1 cellular context compared by ENCODE assay signal in genomic region chr16:30778549-30779244, GRCh38.
TF ChIP-seq lines count a peak whose summit lies in the region.

No MANE protein-coding gene starts in this region.

TF ChIP-seq in HepG2, 621 proteins besides CTCF, POLR2A, EP300 and RAD21 (continued from another document and continues in another):
- TF ChIP-seq ZBTB43 (CRISPR knock-in tag; conservative IDR thresholded peaks at IDR 0.05) (no peak), TMF1 (CRISPR knock-in tag; IDR thresholded peaks at IDR 0.05; ENCODE audit: low read depth) (no peak), ZNF383 (CRISPR knock-in tag; IDR thresholded peaks at IDR 0.05; ENCODE audit: borderline replicate concordance) (no peak), MLLT10 (CRISPR knock-in tag; IDR thresholded peaks at IDR 0.05) (no peak), TARDBP (CRISPR knock-in tag; IDR thresholded peaks at IDR 0.05) (no peak), SKI (IDR thresholded peaks at IDR 0.05; ENCODE audit: partially characterized antibody) (no peak), AKAP8 (CRISPR knock-in tag; IDR thresholded peaks at IDR 0.05) (peak; percentile 84), BRF2 (CRISPR knock-in tag; IDR thresholded peaks at IDR 0.05) (no peak), PRDM10 (CRISPR knock-in tag; IDR thresholded peaks at IDR 0.05; ENCODE audit: low read depth) (no peak), MED1 (CRISPR knock-in tag; IDR thresholded peaks at IDR 0.05) (peak; percentile 11; the same call in 1 of the 2 replicates), RBM22 (optimal IDR thresholded peaks at IDR 0.05; ENCODE audit: low read length) (peak; percentile 91), ZNF552 (CRISPR knock-in tag; IDR thresholded peaks at IDR 0.05; ENCODE audit: borderline replicate concordance) (no peak), RFXAP (CRISPR knock-in tag; IDR thresholded peaks at IDR 0.05; ENCODE audit: borderline replicate concordance) (no peak), ZBTB8A (CRISPR knock-in tag; IDR thresholded peaks at IDR 0.05; ENCODE audit: borderline replicate concordance, low read depth) (no peak), ZFP91 (CRISPR knock-in tag; IDR thresholded peaks at IDR 0.05; ENCODE audit: borderline replicate concordance) (no peak; the same call in 1 of the 2 replicates), ZMAT3 (CRISPR knock-in tag; conservative IDR thresholded peaks at IDR 0.05) (no peak), ZFP37 (CRISPR knock-in tag; IDR thresholded peaks at IDR 0.05; ENCODE audit: borderline replicate concordance) (no peak), KLF9 (CRISPR knock-in tag; IDR thresholded peaks at IDR 0.05; ENCODE audit: low read depth) (no peak), SIN3A (IDR thresholded peaks at IDR 0.05; ENCODE audit: borderline replicate concordance, low read depth, low read length) (no peak), ZNF224 (CRISPR knock-in tag; IDR thresholded peaks at IDR 0.05) (no peak), IRF9 (CRISPR knock-in tag; IDR thresholded peaks at IDR 0.05; ENCODE audit: borderline replicate concordance) (no peak), ZMYM2 (CRISPR knock-in tag; IDR thresholded peaks at IDR 0.05) (no peak), ONECUT2 (CRISPR knock-in tag; IDR thresholded peaks at IDR 0.05) (no peak), SKIL (CRISPR knock-in tag; IDR thresholded peaks at IDR 0.05; ENCODE audit: borderline replicate concordance) (no peak), ZC3H13 (CRISPR knock-in tag; IDR thresholded peaks at IDR 0.05) (peak; percentile 97), PHF8 (CRISPR knock-in tag; IDR thresholded peaks at IDR 0.05) (no peak), SNAPC2 (CRISPR knock-in tag; IDR thresholded peaks at IDR 0.05) (no peak), CERS6 (CRISPR knock-in tag; IDR thresholded peaks at IDR 0.05) (no peak), DNMT3B (CRISPR knock-in tag; conservative IDR thresholded peaks at IDR 0.05) (no peak), ZNF792 (CRISPR knock-in tag; IDR thresholded peaks at IDR 0.05) (no peak), HOMEZ (CRISPR knock-in tag; IDR thresholded peaks at IDR 0.05; ENCODE audit: low read depth) (no peak), NFRKB (IDR thresholded peaks at IDR 0.05) (no peak), FUBP1 (CRISPR knock-in tag; IDR thresholded peaks at IDR 0.05; ENCODE audit: borderline replicate concordance) (no peak), ZNF138 (CRISPR knock-in tag; IDR thresholded peaks at IDR 0.05; ENCODE audit: low read depth) (no peak), ZNF33B (CRISPR knock-in tag; IDR thresholded peaks at IDR 0.05) (no peak), POLR2AphosphoS5 (IDR thresholded peaks at IDR 0.05; ENCODE audit: low read depth, low read length) (peak; percentile 30), HOXD1 (CRISPR knock-in tag; IDR thresholded peaks at IDR 0.05) (0 out of 2 replicates have a peak, but pooled peaks have one; percentile 23), THAP9 (CRISPR knock-in tag; IDR thresholded peaks at IDR 0.05; ENCODE audit: borderline replicate concordance) (no peak), STAG1 (CRISPR knock-in tag; IDR thresholded peaks at IDR 0.05) (no peak), THYN1 (CRISPR knock-in tag; IDR thresholded peaks at IDR 0.05; ENCODE audit: borderline replicate concordance, low read depth) (no peak), TERF1 (CRISPR knock-in tag; IDR thresholded peaks at IDR 0.05) (no peak), KLF11 (CRISPR knock-in tag; IDR thresholded peaks at IDR 0.05) (no peak)
